In the genomic region with DNA sequence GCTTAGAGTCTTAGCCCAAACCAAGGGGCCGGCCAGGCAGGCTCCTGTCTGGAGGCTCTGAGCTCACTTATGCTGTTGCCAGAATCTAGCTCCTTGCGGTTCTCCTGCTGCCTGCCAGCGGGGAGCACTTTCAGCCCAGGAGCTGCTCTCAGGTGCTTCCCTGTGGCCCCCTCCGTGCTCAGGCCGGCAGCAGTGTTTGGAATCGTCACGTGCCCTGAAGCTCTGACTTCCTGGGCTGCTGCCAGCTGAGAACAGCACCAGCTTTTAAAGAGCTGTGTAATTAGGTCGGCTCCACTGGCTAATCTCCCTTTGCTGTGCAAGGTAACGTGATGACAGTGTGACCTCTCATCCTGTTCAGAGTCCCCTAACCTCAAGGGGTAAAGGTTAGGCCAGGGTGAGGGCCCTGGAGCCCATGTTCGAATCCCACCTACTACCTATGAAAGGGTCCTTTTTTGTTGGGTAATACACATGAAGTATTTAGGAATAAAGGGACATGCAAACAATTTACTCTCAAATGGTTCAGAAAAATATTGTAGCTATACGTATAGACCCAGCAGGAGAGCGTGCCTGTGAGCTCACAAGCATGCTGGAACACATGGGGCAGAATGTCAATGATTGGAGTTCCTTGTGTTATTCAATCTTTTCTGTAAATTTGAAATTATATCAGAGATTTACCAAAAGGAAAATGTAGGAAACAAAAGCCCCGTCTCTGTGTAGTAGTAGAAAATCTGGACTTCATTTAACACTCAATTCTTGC, we compare ENCODE assay signal across 8 cellular contexts. TPM values are rescaled to one million over a fixed set of nuclear protein-coding genes. Genes with fewer than 3 reads are reported as not detected.
DNase-seq lines count a peak whose midpoint lies in the region; ATAC-seq and TF ChIP-seq lines count a peak whose summit lies in the region.

No MANE protein-coding gene starts in this region.

- ATAC-seq in HG02973 (IDR thresholded peaks at IDR 0.05; ENCODE audit: unreplicated experiment): no peak

- H4K20me1 ChIP-seq in SK-N-SH (ENCODE audit: insufficient read depth): no peaks in the 10 kb centered on the region

- no peaks in the 10 kb centered on the region for H3K27me3 ChIP-seq in SK-N-SH (ENCODE audit: insufficient read depth)
- no peaks in the 10 kb centered on the region for H3K27me3 ChIP-seq in skeletal muscle satellite cell (ENCODE audit: control insufficient read depth, insufficient read depth, low read length)

- no peak; the same call in 1 of the 2 replicates for TF ChIP-seq RAD21 in SK-N-SH (IDR thresholded peaks at IDR 0.05; ENCODE audit: low read length)

- DNase-seq in DMS 273 treated with DMSO at 0.1 percent for 48 hours (lab: John Stamatoyannopoulos, UW) (peak; percentile 87), NCI-H1092 (lab: John Stamatoyannopoulos, UW) (peak; percentile 91), SK-N-SH (peak; percentile 81), glomerular visceral epithelial cell (ENCODE audit: extremely low spot score) (peak; percentile 42), NAMALWA (ENCODE audit: low spot score) (no peak), GOT3 (lab: John Stamatoyannopoulos, UW) (no peak)

- H3K9me3 ChIP-seq in SK-N-SH (no peaks in the 10 kb centered on the region), skeletal muscle satellite cell (replicated peaks; ENCODE audit: low read length) (no peaks in the 10 kb centered on the region)

- TF ChIP-seq EP300 in SK-N-SH (IDR thresholded peaks at IDR 0.05; ENCODE audit: borderline replicate concordance in 1 of 2, low read depth in 1 of 2, low read length in 1 of 2): no peak

- peak overlapping the region; percentile 32 for H3K4me2 ChIP-seq in SK-N-SH
- peak overlapping the region; percentile 37 for H3K4me2 ChIP-seq in skeletal muscle satellite cell (ENCODE audit: low read length)

- H3F3A ChIP-seq in SK-N-SH (replicated peaks; ENCODE audit: insufficient read depth): no peaks in the 10 kb centered on the region

- no peak for TF ChIP-seq CTCF in SK-N-SH (IDR thresholded peaks at IDR 0.05)

- H3K9ac ChIP-seq in SK-N-SH: no peak overlapping the region
- no peak overlapping the region for H3K9ac ChIP-seq in skeletal muscle satellite cell (ENCODE audit: low read depth, low read length)

- CTCF ChIA-PET in SK-N-SH (lab: Yijun Ruan, JAX): interaction anchor here (0.9 to 3.0 kb wide), 9 partner anchors 15 to 113 kb away, joined by 3 to 15 read pairs (median 3); a partner anchor contains a TSS

- H3K4me3 ChIP-seq in SK-N-SH (ENCODE audit: low read depth in 2 of 2, low read length in 1 of 2) (no peak overlapping the region), skeletal muscle satellite cell (ENCODE audit: low read length) (no peak overlapping the region)

- no peaks in the 10 kb centered on the region for H3K9me2 ChIP-seq in SK-N-SH

- no peaks in the 10 kb centered on the region for H3K79me2 ChIP-seq in SK-N-SH (ENCODE audit: insufficient read depth)

- POLR2A ChIA-PET in SK-N-SH (lab: Yijun Ruan, JAX): no interaction called here

- 38% methylated on average over 12 of the region's 13 CpGs for WGBS in SK-N-SH (ENCODE audit: low lambda C conversion rate)

- H3K27ac ChIP-seq in SK-N-SH (ENCODE audit: low read depth in 2 of 2, low read length in 1 of 2): peak overlapping the region; percentile 36; a peak in 3 of 4 replicates

- H3K36me3 ChIP-seq in SK-N-SH (replicated peaks in 1 of 2; ENCODE audit: control insufficient read depth in 1 of 2, insufficient read depth in 2 of 2, low read length in 1 of 2) (peaks cover 1 to 19% of the 10 kb centered on the region in 2 experiments), skeletal muscle satellite cell (ENCODE audit: insufficient read depth, low read length) (peaks cover 6% of the 10 kb centered on the region)

- H3K4me1 ChIP-seq in SK-N-SH (ENCODE audit: control insufficient read depth in 1 of 2, insufficient read depth in 2 of 2, low read depth in 1 of 2, low read length in 1 of 2) (peaks cover 19 to 21% of the 10 kb centered on the region in 2 experiments), skeletal muscle satellite cell (ENCODE audit: control insufficient read depth, insufficient read depth, low read length) (peaks cover 16% of the 10 kb centered on the region)

- peak overlapping the region; percentile 16; the same call in 1 of the 2 replicates for H2AFZ ChIP-seq in SK-N-SH (ENCODE audit: low read depth)

TF ChIP-seq in SK-N-SH, 30 proteins besides CTCF, POLR2A, EP300 and RAD21:
- peak; percentile 43 for TF ChIP-seq CHD2 (IDR thresholded peaks at IDR 0.05; ENCODE audit: low read length, partially characterized antibody)
- TF ChIP-seq, protein P1, sequence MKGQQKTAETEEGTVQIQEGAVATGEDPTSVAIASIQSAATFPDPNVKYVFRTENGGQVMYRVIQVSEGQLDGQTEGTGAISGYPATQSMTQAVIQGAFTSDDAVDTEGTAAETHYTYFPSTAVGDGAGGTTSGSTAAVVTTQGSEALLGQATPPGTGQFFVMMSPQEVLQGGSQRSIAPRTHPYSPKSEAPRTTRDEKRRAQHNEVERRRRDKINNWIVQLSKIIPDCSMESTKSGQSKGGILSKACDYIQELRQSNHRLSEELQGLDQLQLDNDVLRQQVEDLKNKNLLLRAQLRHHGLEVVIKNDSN (IDR thresholded peaks at IDR 0.05; ENCODE audit: borderline replicate concordance, low read depth): peak; percentile 83
- TF ChIP-seq FOSL2 (IDR thresholded peaks at IDR 0.05; ENCODE audit: borderline replicate concordance, low read depth): no peak
- TF ChIP-seq RCOR1 (IDR thresholded peaks at IDR 0.05; ENCODE audit: low read length): peak; percentile 56; the same call in 1 of the 2 replicates
- TF ChIP-seq NFIC (IDR thresholded peaks at IDR 0.05; ENCODE audit: borderline replicate concordance): peak; percentile 42; the same call in 1 of the 2 replicates
- TF ChIP-seq MXI1 (IDR thresholded peaks at IDR 0.05; ENCODE audit: low read depth, low read length): peak; percentile 49; the same call in 1 of the 2 replicates
TF ChIP-seq in SK-N-SH: peak in this region for 5.

RNA-seq across cellular contexts. Expression of a gene that starts 16.6 kb away (rescaled TPM):
- 17.3 and 24.3 TPM in 2 replicates for polyA plus RNA-seq in SK-N-SH (2012; rRNA removed)
- polyA plus RNA-seq in SK-N-SH (2012; cell fraction: cytosol; rRNA removed): 5.9 and 9.1 TPM in 2 replicates
- 95.3 and 96.2 TPM in 2 replicates for polyA plus RNA-seq in SK-N-SH (2012; cell fraction: nucleus; rRNA removed)
- 2.4 and 5.8 TPM in 2 replicates for total RNA-seq in skeletal muscle satellite cell (2012; rRNA removed)

RNA-seq across cellular contexts. Expression of a gene that starts 19.0 kb away (rescaled TPM):
- polyA plus RNA-seq in SK-N-SH (2012; rRNA removed): 42.6 and 49.6 TPM in 2 replicates
- polyA plus RNA-seq in SK-N-SH (2012; cell fraction: cytosol; rRNA removed): 26.8 and 43.0 TPM in 2 replicates
- polyA plus RNA-seq in SK-N-SH (2012; cell fraction: nucleus; rRNA removed): 22.5 and 34.6 TPM in 2 replicates
- total RNA-seq in skeletal muscle satellite cell (2012; rRNA removed): 11.1 and 14.2 TPM in 2 replicates

Comparison
In these comparisons a context has a peak if more than half of its experiments do, and no peak if none do; other contexts are left out.
1. DNase-seq: peak in DMS 273 treated with DMSO at 0.1 percent for 48 hours (single experiment), NCI-H1092 (single experiment), SK-N-SH (single experiment) and glomerular visceral epithelial cell (single experiment); none in NAMALWA (single experiment) and GOT3 (single experiment).